In the genomic region with DNA sequence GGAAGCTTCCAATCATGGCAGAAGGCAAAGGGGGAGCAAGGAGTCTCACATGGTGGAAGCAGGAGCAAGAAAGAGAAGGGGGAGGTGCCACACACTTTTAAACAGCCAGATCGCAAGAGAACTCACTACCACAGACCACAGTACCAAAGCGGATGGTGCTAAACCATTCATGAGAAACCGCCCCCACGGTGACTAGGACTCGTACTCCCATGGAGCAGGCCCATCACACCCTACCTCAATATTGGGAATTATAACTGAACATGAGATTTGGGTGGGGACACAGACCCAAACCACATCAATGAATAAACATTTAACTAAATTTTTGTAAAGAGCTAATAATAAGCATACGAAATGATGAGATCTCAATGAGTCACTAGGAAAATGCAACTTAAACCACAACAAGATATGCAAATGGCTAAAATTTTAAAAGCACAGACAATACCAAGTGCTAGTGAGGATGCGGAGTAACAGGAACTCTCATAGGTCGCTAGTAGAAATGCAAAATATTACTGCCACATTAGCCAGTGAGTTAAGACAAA, we compare ENCODE assay signal across 8 cellular contexts. TPM values are rescaled to one million over a fixed set of nuclear protein-coding genes. Genes with fewer than 3 reads are reported as not detected.
DNase-seq lines count a peak whose midpoint lies in the region; ATAC-seq and FAIRE-seq lines count a peak whose summit lies in the region.

No MANE protein-coding gene starts in this region.

- ATAC-seq in GM18861 (IDR thresholded peaks at IDR 0.05; ENCODE audit: unreplicated experiment) (peak; percentile 43), HG03135 (IDR thresholded peaks at IDR 0.05; ENCODE audit: unreplicated experiment) (peak; percentile 41)

- H3K4me3 ChIP-seq in trophoblast cell (ENCODE audit: low read depth, low read length): no peak overlapping the region

- H3K23ac ChIP-seq in trophoblast cell (ENCODE audit: low read length): no peak overlapping the region

- peaks cover 2% of the 10 kb centered on the region for H3K79me2 ChIP-seq in trophoblast cell (ENCODE audit: control insufficient read depth, insufficient read depth, low read length, poor library complexity)

- no peak overlapping the region for H2BK120ac ChIP-seq in trophoblast cell (ENCODE audit: insufficient read depth, low read length, poor library complexity)

- H3K9me3 ChIP-seq in trophoblast cell (ENCODE audit: insufficient read depth, low read depth, low read length): no peaks in the 10 kb centered on the region

- no peak overlapping the region for H2AK5ac ChIP-seq in trophoblast cell (ENCODE audit: low read length)

- FAIRE-seq in HTR-8/SVneo (lab: Jason Lieb, UNC): no peak

- no peak overlapping the region for H3K27ac ChIP-seq in trophoblast cell (ENCODE audit: low read depth, low read length)

- WGBS in trophoblast cell (ENCODE audit: extremely low coverage, insufficient coverage, insufficient read length): no CpG with 5 or more reads among the region's 8 CpGs

- H3K18ac ChIP-seq in trophoblast cell (ENCODE audit: low read length): no peak overlapping the region

- no peak overlapping the region for H2BK5ac ChIP-seq in trophoblast cell (ENCODE audit: low read depth, low read length, poor library complexity)

- H3K27me3 ChIP-seq in trophoblast cell (ENCODE audit: insufficient read depth, low read length): no peaks in the 10 kb centered on the region

- no peak overlapping the region for H2AFZ ChIP-seq in trophoblast cell (ENCODE audit: insufficient read depth, low read length, poor library complexity)

- no peak overlapping the region for H3K14ac ChIP-seq in trophoblast cell (ENCODE audit: low read length)

- no peak overlapping the region for H4K8ac ChIP-seq in trophoblast cell (ENCODE audit: low read depth, low read length)

- no peak overlapping the region for H3K9ac ChIP-seq in trophoblast cell (ENCODE audit: low read length)

- no peak overlapping the region for H3K4ac ChIP-seq in trophoblast cell (ENCODE audit: low read depth, low read length)

- H2BK12ac ChIP-seq in trophoblast cell (ENCODE audit: low read length): no peak overlapping the region

- peaks cover 4% of the 10 kb centered on the region for H3K79me1 ChIP-seq in trophoblast cell (ENCODE audit: low read length)

- H3K4me2 ChIP-seq in trophoblast cell (ENCODE audit: low read length): no peak overlapping the region

- DNase-seq in activated T-cell treated with anti-CD3 and anti-CD28 coated beads for 4 hours (peak; percentile 19), putamen (ENCODE audit: low spot score) (no peak), trophoblast cell (no peak), HTR-8/SVneo (ENCODE audit: insufficient read length, low spot score) (no peak), NCI-H2227 (lab: John Stamatoyannopoulos, UW; ENCODE audit: unreplicated experiment) (no peak)
- DNase-seq in stimulated activated CD4-positive, alpha-beta T cell treated with anti-CD3 and anti-CD28 coated beads, Interleukin-12 subunit alpha, Interleukin-12 subunit beta, amount 100 ng/mL, for 24 hours (ENCODE audit: low read depth in 2 of 2): peak; percentile 41 to 59

- no peak overlapping the region for H4K91ac ChIP-seq in trophoblast cell (ENCODE audit: low read depth, low read length)

- no peak overlapping the region for H4K12ac ChIP-seq in trophoblast cell (ENCODE audit: low read depth, low read length)

- peaks cover 11 to 12% of the 10 kb centered on the region in 2 experiments for H3K4me1 ChIP-seq in trophoblast cell (ENCODE audit: control insufficient read depth in 1 of 2, insufficient read depth in 2 of 2, low read length in 2 of 2)

- H3K36me3 ChIP-seq in trophoblast cell (ENCODE audit: control insufficient read depth in 1 of 2, insufficient read depth in 2 of 2, low read length in 2 of 2): peaks cover 37 to 42% of the 10 kb centered on the region in 2 experiments

RNA-seq across cellular contexts. Expression of a gene that starts 10.0 kb away (rescaled TPM):
- 15.4 and 16.5 TPM in 2 replicates for polyA plus RNA-seq in trophoblast cell (2013)

RNA-seq across cellular contexts. Expression of a gene that starts 43.9 kb away (rescaled TPM):
- polyA plus RNA-seq in trophoblast cell (2013): 12.1 and 12.2 TPM in 2 replicates

Comparison
In these comparisons a context has a peak if more than half of its experiments do, and no peak if none do; other contexts are left out.
1. DNase-seq: peak in activated T-cell treated with anti-CD3 and anti-CD28 coated beads for 4 hours (single experiment) and stimulated activated CD4-positive, alpha-beta T cell treated with anti-CD3 and anti-CD28 coated beads, Interleukin-12 subunit alpha, Interleukin-12 subunit beta, amount 100 ng/mL, for 24 hours (2 of 2); none in putamen (single experiment), trophoblast cell (0 of 2), HTR-8/SVneo (single experiment) and NCI-H2227 (single experiment).